1 cellular context compared by ENCODE assay signal in the genomic region with DNA sequence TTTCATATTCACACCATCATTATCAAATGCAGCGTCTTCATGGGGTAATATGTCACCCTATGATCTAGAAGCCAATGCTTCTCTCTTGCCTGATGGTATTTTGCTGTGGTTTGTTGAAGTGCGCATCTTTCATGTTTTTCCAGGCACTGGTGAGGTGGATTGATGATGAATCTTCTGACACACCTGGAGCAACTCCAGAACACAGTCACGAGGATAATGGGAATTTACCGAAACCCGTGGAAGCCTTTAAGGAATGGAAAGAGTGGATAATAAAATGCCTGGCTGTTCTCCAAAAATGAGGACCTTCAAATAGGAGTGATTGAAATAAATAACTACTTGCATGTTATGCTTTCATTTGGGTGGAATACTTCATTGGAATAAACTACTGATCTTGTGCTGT. TPM values are rescaled to one million over a fixed set of nuclear protein-coding genes. Genes with fewer than 3 reads are reported as not detected.
"Had no signal": no experiment of that assay in that cellular context is flagged by ENCODE, and none has a peak within 500 bp of the region (broad histone marks: within the 10 kb centered on the region; RNA-seq: fewer than 3 reads in every experiment).

No MANE protein-coding gene starts in this region.

RNA-seq across cellular contexts. Expression of gene SLC16A6, which starts 34.3 kb away (rescaled TPM):
- total RNA-seq: left ventricle myocardium superior had no signal
